Comparison of ENCODE assay signal across 9 cellular contexts in genomic region chr6:158031445-158032353, GRCh38. TPM values are rescaled to one million over a fixed set of nuclear protein-coding genes. Genes with fewer than 3 reads are reported as not detected.
A peak's percentile ranks its signal among the peaks of the same experiment; 100 is the strongest.
DNase-seq lines count a peak whose midpoint lies in the region; ATAC-seq, FAIRE-seq and TF ChIP-seq lines count a peak whose summit lies in the region.
"Had no signal": no experiment of that assay in that cellular context is flagged by ENCODE, and none has a peak within 500 bp of the region (broad histone marks: within the 10 kb centered on the region; RNA-seq: fewer than 3 reads in every experiment).

No MANE protein-coding gene starts in this region.

- peak overlapping the region; percentile 96 for H3K27ac ChIP-seq in ACC112 (ENCODE audit: low read depth, low read length)
- H3K27ac ChIP-seq in PC-3 (ENCODE audit: low read length): no peak overlapping the region
- H3K27ac ChIP-seq in angular gyrus (ENCODE audit: low read depth, low read length): peak overlapping the region; percentile 82
- peak overlapping the region; percentile 72 for H3K27ac ChIP-seq in temporal lobe (ENCODE audit: low read depth, low read length)
- H3K27ac ChIP-seq: epithelial cell of prostate had no signal

- no peaks in the 10 kb centered on the region for H4K20me1 ChIP-seq in PC-3 (ENCODE audit: low read length)

- TF ChIP-seq CTCF in PC-3 (conservative IDR thresholded peaks at IDR 0.05; ENCODE audit: low read depth, low read length): no peak

- H3K4me3 ChIP-seq in ACC112 (ENCODE audit: low read depth, low read length): peak overlapping the region; percentile 30; the same call in 1 of the 2 replicates
- no peak overlapping the region for H3K4me3 ChIP-seq in PC-3 (ENCODE audit: low read length)

- no peaks in the 10 kb centered on the region for H3K9me3 ChIP-seq in PC-3 (ENCODE audit: low read length)

- peaks cover 61% of the 10 kb centered on the region for H3K4me1 ChIP-seq in ACC112 (ENCODE audit: control insufficient read depth, insufficient read depth, low read length, unreplicated experiment)
- peaks cover 5% of the 10 kb centered on the region for H3K4me1 ChIP-seq in PC-3 (ENCODE audit: insufficient read depth, low read length)

- H3K9me2 ChIP-seq in PC-3 (replicated peaks; ENCODE audit: low read length): no peaks in the 10 kb centered on the region

- ATAC-seq in GM21381 (IDR thresholded peaks at IDR 0.05; ENCODE audit: unreplicated experiment) (peak; percentile 50), PC-3 (peak; percentile 25; the same call in 1 of the 2 replicates), left lobe of liver (peak; percentile 24)

- TF ChIP-seq POLR2A in GM12892 (IDR thresholded peaks at IDR 0.05; ENCODE audit: low read depth, low read length): no peak

- POLR2A ChIA-PET in PC-3 (lab: Charles Lee; ENCODE audit: unreplicated experiment): no interaction called here

- no peaks in the 10 kb centered on the region for H3F3A ChIP-seq in PC-3 (ENCODE audit: low read length, unreplicated experiment)

- H3K36me3 ChIP-seq in ACC112 (ENCODE audit: insufficient read depth, low read length) (peaks cover 18% of the 10 kb centered on the region; the same call in 1 of the 2 replicates), PC-3 (ENCODE audit: low read depth, low read length) (0 out of 2 replicates have a peak, but pooled peaks cover 4% of the 10 kb centered on the region)

- DNase-seq in PC-3: no peak
- DNase-seq in left lobe of liver (ENCODE audit: low spot score): no peak
- DNase-seq in NCI-H2196 (lab: John Stamatoyannopoulos, UW; ENCODE audit: unreplicated experiment): no peak
- no peak for DNase-seq in GM12892 (ENCODE audit: insufficient read length)

- CTCF ChIA-PET in PC-3 (lab: Charles Lee): interaction anchor here (0.6 to 0.7 kb wide), 2 partner anchors 38 to 60 kb away, joined by 3 to 5 read pairs; no protein-coding TSS in a partner anchor

- H3K27me3 ChIP-seq in ACC112 (ENCODE audit: insufficient read depth, low read length): no peaks in the 10 kb centered on the region
- no peaks in the 10 kb centered on the region for H3K27me3 ChIP-seq in PC-3 (ENCODE audit: low read length)

- intact Hi-C loops in PC-3 (cut with micrococcal nuclease): no loop called here

- H2AFZ ChIP-seq in ACC112 (ENCODE audit: low read length, unreplicated experiment): no peak overlapping the region
- H2AFZ ChIP-seq in PC-3 (ENCODE audit: low read length): no peak overlapping the region

- peaks cover 49% of the 10 kb centered on the region for H3K79me2 ChIP-seq in ACC112 (ENCODE audit: control insufficient read depth, insufficient read depth, low read length, unreplicated experiment)
- peaks cover 13% of the 10 kb centered on the region for H3K79me2 ChIP-seq in PC-3 (ENCODE audit: low read length)

- H3K9ac ChIP-seq in PC-3 (ENCODE audit: low read length): no peak overlapping the region

- no peak overlapping the region for H3K4me2 ChIP-seq in PC-3 (ENCODE audit: low read length)

- FAIRE-seq in GM12892 (lab: Jason Lieb, UNC): no peak

- no TSS peak for BruUV-seq in PC-3 (replicated peaks; lab: Mats Ljungman, UMichigan)

RNA-seq across cellular contexts. Expression of gene SYNJ2, which starts 50.0 kb away (rescaled TPM):
- total RNA-seq in PC-3 (2014; rRNA removed) (21.5 and 24.9 TPM in 2 replicates), left lobe of liver (5.5 TPM), temporal lobe (6.6 TPM)
- polyA plus RNA-seq in GM12892 (2012; ENCODE audit: missing spikeins): 2.7 TPM
